In the genomic region with DNA sequence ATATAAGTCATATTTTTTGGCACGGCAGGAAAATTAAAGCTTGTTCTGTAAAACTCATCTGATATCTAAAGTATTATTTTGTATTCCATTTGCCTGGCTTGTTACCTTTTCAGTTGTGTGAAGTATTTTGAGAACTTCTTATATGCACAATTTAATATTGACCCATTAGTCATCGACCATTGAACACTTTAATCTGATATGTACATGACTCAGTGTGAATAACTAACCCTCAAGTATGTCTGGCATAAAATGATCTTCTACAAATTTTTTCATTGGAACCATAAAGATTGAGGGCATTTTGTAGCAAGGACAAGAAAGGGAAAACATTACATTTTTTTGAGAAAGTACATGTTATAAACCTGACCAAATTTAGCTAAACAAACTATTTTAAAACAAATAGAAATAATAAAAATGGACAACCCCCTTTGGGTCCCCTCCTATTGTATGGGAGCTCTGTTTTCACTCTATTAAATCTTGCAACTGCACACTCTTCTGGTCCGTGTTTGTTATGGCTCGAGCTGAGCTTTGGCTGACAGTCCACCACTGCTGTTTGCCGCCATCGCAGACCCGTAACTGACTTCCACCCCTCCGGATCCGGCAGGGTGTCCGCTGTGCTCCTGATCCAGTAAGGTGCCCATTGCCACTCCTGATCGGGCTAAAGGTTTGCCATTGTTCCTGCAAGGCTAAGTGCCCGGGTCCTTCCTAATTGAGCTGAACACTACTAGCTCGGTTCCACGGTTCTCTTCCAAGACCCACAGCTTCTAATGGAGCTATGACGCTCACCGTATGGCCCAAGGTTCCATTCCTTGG, we compare ENCODE assay signal across 22 cellular contexts.
DNase-seq lines count a peak whose midpoint lies in the region; ATAC-seq and TF ChIP-seq lines count a peak whose summit lies in the region.
"Had no signal": no experiment of that assay in that cellular context is flagged by ENCODE, and none has a peak within 500 bp of the region (broad histone marks: within the 10 kb centered on the region; RNA-seq: fewer than 3 reads in every experiment).

No MANE protein-coding gene starts in this region.

- no peaks in the 10 kb centered on the region for H3K27me3 ChIP-seq in breast epithelium
- no peaks in the 10 kb centered on the region for H3K27me3 ChIP-seq in adipocyte (replicated peaks; ENCODE audit: control insufficient read depth, insufficient read depth, low read length)
- no peaks in the 10 kb centered on the region for H3K27me3 ChIP-seq in BE2C
- H3K27me3 ChIP-seq: gastrocnemius medialis, ovary, uterus had no signal

- ATAC-seq in stimulated activated naive B cell treated with anti-CD40 and anti-IgM and Interleukin-4, amounts not matched to agents 10 μg/mL and 1 μg/mL and 100 μg/mL, for 72 hours (replicated peaks) = no peak
- ATAC-seq in HG02610 (IDR thresholded peaks at IDR 0.05; ENCODE audit: unreplicated experiment) (no peak), HG03196 (IDR thresholded peaks at IDR 0.05; ENCODE audit: unreplicated experiment) (no peak)
- ATAC-seq: gastrocnemius medialis; left cardiac atrium; naive thymus-derived CD8-positive, alpha-beta T cell had no signal

- H3K27ac Mint-ChIP-seq in MCF 10A (ENCODE audit: low read depth, unreplicated experiment) = no peak overlapping the region
- peak overlapping the region; percentile 53 for H3K27ac Mint-ChIP-seq in stimulated activated naive B cell treated with anti-CD40 and anti-IgM and Interleukin-4, amounts not matched to agents 10 μg/mL and 1 μg/mL and 100 μg/mL, for 72 hours
- H3K27ac Mint-ChIP-seq: naive thymus-derived CD8-positive, alpha-beta T cell had no signal

- H3K4me3 ChIP-seq in breast epithelium (no peak overlapping the region), adipocyte (ENCODE audit: low read length) (no peak overlapping the region), fibroblast of the aortic adventitia (ENCODE audit: low read depth, low read length) (no peak overlapping the region), BE2C (ENCODE audit: low read depth, low read length) (no peak overlapping the region)
- H3K4me3 ChIP-seq: coronary artery, gastrocnemius medialis, ovary, uterus had no signal

- POLR2A ChIA-PET in MCF 10A (lab: Yijun Ruan, JAX) = no interaction called here

- no peak overlapping the region for H3K27ac ChIP-seq in breast epithelium
- H3K27ac ChIP-seq: coronary artery, gastrocnemius medialis, ovary, uterus, VCaP had no signal

- TF ChIP-seq POLR2A in breast epithelium (IDR thresholded peaks at IDR 0.05) = no peak

- BruUV-seq in MCF 10A (replicated peaks; lab: Mats Ljungman, UMichigan) = no TSS peak

- DNase-seq in MCF 10A (ENCODE audit: unreplicated experiment) = peak; percentile 8
- DNase-seq in breast epithelium (ENCODE audit: low spot score in 2 of 2) = no peak
- peak; percentile 26 for DNase-seq in adipocyte (ENCODE audit: low read depth)
- peak; percentile 44 for DNase-seq in fibroblast of the aortic adventitia (ENCODE audit: low read depth)
- DNase-seq in stimulated activated naive B cell treated with anti-CD40 and anti-IgM and Interleukin-4, amounts not matched to agents 10 μg/mL and 1 μg/mL and 100 μg/mL, for 72 hours = no peak
- no peak for DNase-seq in BE2C
- DNase-seq: 8988T; activated CD4-positive, alpha-beta T cell treated with anti-CD3 and anti-CD28 coated beads, Interleukin-2, amount 50 U/mL, for 4 hours; activated naive CD4-positive, alpha-beta T cell; C1 segment of cervical spinal cord; gastrocnemius medialis; left cardiac atrium; naive thymus-derived CD8-positive, alpha-beta T cell; NCI-H2029 treated with DMSO at 0.1 percent for 48 hours; NCI-H510A treated with DMSO at 0.1 percent for 48 hours; ovary; stimulated activated CD4-positive, alpha-beta T cell treated with anti-CD3 and anti-CD28 coated beads, Interleukin-4, amount 100 ng/mL, for 24 hours; uterus had no signal

- H3K4me1 ChIP-seq in breast epithelium = no peaks in the 10 kb centered on the region
- peaks cover 6% of the 10 kb centered on the region for H3K4me1 ChIP-seq in adipocyte (ENCODE audit: control insufficient read depth, insufficient read depth, low read length)
- H3K4me1 ChIP-seq in BE2C = peaks cover 4% of the 10 kb centered on the region
- H3K4me1 ChIP-seq: gastrocnemius medialis, uterus had no signal

- no peaks in the 10 kb centered on the region for H3K36me3 ChIP-seq in breast epithelium
- H3K36me3 ChIP-seq in adipocyte (ENCODE audit: control insufficient read depth, insufficient read depth, low read length, severe bottlenecking) = no peaks in the 10 kb centered on the region
- H3K36me3 ChIP-seq in BE2C = no peaks in the 10 kb centered on the region
- H3K36me3 ChIP-seq: gastrocnemius medialis, ovary, uterus had no signal

- H3K4me3 Mint-ChIP-seq in MCF 10A (ENCODE audit: unreplicated experiment) = no peak overlapping the region
- H3K4me3 Mint-ChIP-seq in stimulated activated naive B cell treated with anti-CD40 and anti-IgM and Interleukin-4, amounts not matched to agents 10 μg/mL and 1 μg/mL and 100 μg/mL, for 72 hours = no peak overlapping the region
- H3K4me3 Mint-ChIP-seq: naive thymus-derived CD8-positive, alpha-beta T cell had no signal

- no peak for TF ChIP-seq CTCF in MCF 10A (IDR thresholded peaks at IDR 0.05; ENCODE audit: unreplicated experiment)
- no peak for TF ChIP-seq CTCF in breast epithelium (IDR thresholded peaks at IDR 0.05)
- no peak for TF ChIP-seq CTCF in fibroblast of the aortic adventitia (IDR thresholded peaks at IDR 0.05; ENCODE audit: insufficient read depth, low read length)
- TF ChIP-seq CTCF in BE2C (IDR thresholded peaks at IDR 0.05; ENCODE audit: low read depth, low read length) = no peak

- peaks cover 21% of the 10 kb centered on the region for H3K4me1 Mint-ChIP-seq in MCF 10A (ENCODE audit: insufficient read depth, unreplicated experiment)
- no peaks in the 10 kb centered on the region for H3K4me1 Mint-ChIP-seq in stimulated activated naive B cell treated with anti-CD40 and anti-IgM and Interleukin-4, amounts not matched to agents 10 μg/mL and 1 μg/mL and 100 μg/mL, for 72 hours
- H3K4me1 Mint-ChIP-seq: naive thymus-derived CD8-positive, alpha-beta T cell had no signal

- CTCF ChIA-PET in MCF 10A (lab: Yijun Ruan, JAX) = no interaction called here

- H3K36me3 Mint-ChIP-seq in MCF 10A (ENCODE audit: insufficient read depth, unreplicated experiment) = no peaks in the 10 kb centered on the region
- H3K36me3 Mint-ChIP-seq in stimulated activated naive B cell treated with anti-CD40 and anti-IgM and Interleukin-4, amounts not matched to agents 10 μg/mL and 1 μg/mL and 100 μg/mL, for 72 hours = no peaks in the 10 kb centered on the region
- H3K36me3 Mint-ChIP-seq: naive thymus-derived CD8-positive, alpha-beta T cell had no signal

- no peak overlapping the region for H3K9ac ChIP-seq in adipocyte (ENCODE audit: low read length)

- H3K9me3 Mint-ChIP-seq in MCF 10A (ENCODE audit: unreplicated experiment) = no peaks in the 10 kb centered on the region
- H3K9me3 Mint-ChIP-seq in stimulated activated naive B cell treated with anti-CD40 and anti-IgM and Interleukin-4, amounts not matched to agents 10 μg/mL and 1 μg/mL and 100 μg/mL, for 72 hours = no peaks in the 10 kb centered on the region
- H3K9me3 Mint-ChIP-seq: naive thymus-derived CD8-positive, alpha-beta T cell had no signal

- intact Hi-C loops in MCF 10A (cut with micrococcal nuclease) (no loop called here), breast epithelium (cut with DNase I; ENCODE audit: low total_unique reads) (loop anchor here (2.0 kb wide), 1 partner anchor 29 kb away; no protein-coding TSS in a partner anchor)

- no peaks in the 10 kb centered on the region for H3K9me3 ChIP-seq in breast epithelium
- H3K9me3 ChIP-seq in adipocyte (ENCODE audit: control insufficient read depth, low read length) = no peaks in the 10 kb centered on the region
- H3K9me3 ChIP-seq in BE2C = no peaks in the 10 kb centered on the region
- H3K9me3 ChIP-seq: gastrocnemius medialis, ovary, uterus had no signal

- H3K27me3 Mint-ChIP-seq in MCF 10A (ENCODE audit: insufficient read depth, unreplicated experiment) = no peaks in the 10 kb centered on the region
- no peaks in the 10 kb centered on the region for H3K27me3 Mint-ChIP-seq in stimulated activated naive B cell treated with anti-CD40 and anti-IgM and Interleukin-4, amounts not matched to agents 10 μg/mL and 1 μg/mL and 100 μg/mL, for 72 hours

Comparison
In these comparisons a context has a peak if more than half of its experiments do, and no peak if none do; other contexts are left out.
1. DNase-seq: peak in MCF 10A (single experiment), adipocyte (single experiment) and fibroblast of the aortic adventitia (single experiment); none in breast epithelium (0 of 2), stimulated activated naive B cell treated with anti-CD40 and anti-IgM and Interleukin-4, amounts not matched to agents 10 μg/mL and 1 μg/mL and 100 μg/mL, for 72 hours (single experiment) and BE2C (single experiment).